ENCODE assay signal across 10 cellular contexts in genomic region chrX:65821721-65822496, GRCh38.
DNase-seq lines count a peak whose midpoint lies in the region; ATAC-seq lines count a peak whose summit lies in the region.
"Had no signal": no experiment of that assay in that cellular context is flagged by ENCODE, and none has a peak within 500 bp of the region (broad histone marks: within the 10 kb centered on the region; RNA-seq: fewer than 3 reads in every experiment).

No MANE protein-coding gene starts in this region.

- H3K4me3 ChIP-seq in duodenal mucosa (ENCODE audit: low read depth in 1 of 2, low read length in 2 of 2), result peak overlapping the region; percentile 22 to 32
- H3K4me3 ChIP-seq: BLaER1 treated with 17β-estradiol and CSF1 and Interleukin-3, amounts not matched to agents 10 nM and 100 nM; SJSA1 had no signal

- no peaks in the 10 kb centered on the region for H3K9me3 ChIP-seq in duodenal mucosa (ENCODE audit: control insufficient read depth in 1 of 2, low read length in 2 of 2)
- H3K9me3 ChIP-seq: SJSA1 had no signal

- ATAC-seq in HG02759 (IDR thresholded peaks at IDR 0.05; ENCODE audit: unreplicated experiment) (peak; percentile 86), HG03457 (IDR thresholded peaks at IDR 0.05; ENCODE audit: unreplicated experiment) (no peak)

- no peaks in the 10 kb centered on the region for H3K27me3 ChIP-seq in duodenal mucosa (ENCODE audit: control insufficient read depth in 1 of 2, insufficient read depth in 2 of 2, low read length in 2 of 2)
- H3K27me3 ChIP-seq: SJSA1 had no signal

- peak; percentile 1 for DNase-seq in Ammon's horn (ENCODE audit: low spot score)
- DNase-seq in activated CD4-positive, CD25-positive, alpha-beta regulatory T cell treated with anti-CD3 and anti-CD28 coated beads, Interleukin-2, amount 50 U/mL, for 72 hours, result peak; percentile 40
- peak; percentile 6 to 9 (median 8) for DNase-seq in stimulated activated CD4-positive, alpha-beta T cell treated with anti-CD3 and anti-CD28 coated beads, Interleukin-12 subunit alpha, Interleukin-12 subunit beta, amount 100 ng/mL, for 48 hours (ENCODE audit: low read depth in 2 of 3, low spot score in 1 of 3)
- DNase-seq in DMS79 treated with DMSO at 0.1 percent for 48 hours (lab: John Stamatoyannopoulos, UW), result no peak
- no peak for DNase-seq in dedifferentiated amniotic fluid mesenchymal stem cell (ENCODE audit: extremely low spot score)

- H3K4me1 ChIP-seq in duodenal mucosa (ENCODE audit: control insufficient read depth in 1 of 2, insufficient read depth in 2 of 2, low read length in 2 of 2), result no peaks in the 10 kb centered on the region
- H3K4me1 ChIP-seq: BLaER1 treated with 17β-estradiol and CSF1 and Interleukin-3, amounts not matched to agents 10 nM and 100 nM; SJSA1 had no signal

- H3K9ac ChIP-seq in duodenal mucosa (ENCODE audit: low read depth in 1 of 2, low read length in 2 of 2), result no peak overlapping the region
- H3K9ac ChIP-seq: BLaER1 treated with 17β-estradiol and CSF1 and Interleukin-3, amounts not matched to agents 10 nM and 100 nM had no signal

- no peak overlapping the region for H3K27ac ChIP-seq in duodenal mucosa (ENCODE audit: low read depth, low read length)
- H3K27ac ChIP-seq: BLaER1 treated with 17β-estradiol and CSF1 and Interleukin-3, amounts not matched to agents 10 nM and 100 nM; SJSA1 had no signal

- H3K36me3 ChIP-seq in duodenal mucosa (ENCODE audit: control insufficient read depth in 1 of 2, insufficient read depth in 2 of 2, low read length in 2 of 2), result no peaks in the 10 kb centered on the region
- H3K36me3 ChIP-seq: BLaER1 treated with 17β-estradiol and CSF1 and Interleukin-3, amounts not matched to agents 10 nM and 100 nM; SJSA1 had no signal

Comparison
In these comparisons a context has a peak if more than half of its experiments do, and no peak if none do; other contexts are left out.
1. DNase-seq: peak in Ammon's horn (single experiment), activated CD4-positive, CD25-positive, alpha-beta regulatory T cell treated with anti-CD3 and anti-CD28 coated beads, Interleukin-2, amount 50 U/mL, for 72 hours (single experiment) and stimulated activated CD4-positive, alpha-beta T cell treated with anti-CD3 and anti-CD28 coated beads, Interleukin-12 subunit alpha, Interleukin-12 subunit beta, amount 100 ng/mL, for 48 hours (3 of 3); none in DMS79 treated with DMSO at 0.1 percent for 48 hours (single experiment) and dedifferentiated amniotic fluid mesenchymal stem cell (single experiment).